In the genomic region with DNA sequence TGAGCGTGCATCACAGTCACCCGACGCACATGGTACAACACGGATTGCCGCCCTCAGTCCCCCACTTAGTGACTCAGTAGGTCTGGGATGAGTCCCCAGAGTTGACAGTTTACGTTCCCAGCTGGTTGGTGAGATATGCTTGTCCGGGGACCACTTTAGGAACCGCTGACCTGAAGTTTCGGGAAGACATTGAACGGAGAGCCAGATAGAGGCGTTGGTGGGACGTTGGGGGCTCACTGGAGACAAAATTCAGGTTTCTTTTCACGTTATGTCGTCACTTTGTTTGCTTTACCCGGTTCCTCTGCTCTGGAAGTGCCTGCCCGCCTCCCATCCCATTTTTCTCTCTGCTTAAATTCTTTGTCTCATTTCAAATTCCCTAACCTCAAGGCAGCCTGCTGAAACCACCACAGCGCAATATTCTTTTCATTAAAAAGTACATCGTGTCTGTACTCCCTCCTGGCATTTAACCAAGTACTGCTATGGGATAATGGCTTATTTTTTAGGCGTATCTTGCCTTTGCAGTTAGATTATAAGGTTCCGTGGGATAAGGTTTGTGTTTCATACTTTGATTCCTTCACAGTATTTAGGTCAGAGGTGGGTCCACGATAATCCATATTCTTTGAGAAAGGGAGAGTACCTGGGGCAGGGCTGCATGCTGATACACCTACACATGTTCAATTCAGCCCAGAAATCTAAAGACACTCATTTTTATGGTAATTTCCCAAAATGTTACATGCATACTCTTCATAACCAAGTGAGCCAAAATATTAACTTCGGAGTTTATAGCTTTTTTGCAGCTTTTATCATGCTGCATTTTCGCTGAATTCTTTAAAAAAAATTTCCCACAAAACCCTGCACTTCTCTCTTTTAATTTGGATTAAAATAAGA, we compare ENCODE assay signal across 8 cellular contexts. TPM values are rescaled to one million over a fixed set of nuclear protein-coding genes. Genes with fewer than 3 reads are reported as not detected.
DNase-seq lines count a peak whose midpoint lies in the region; TF ChIP-seq lines count a peak whose summit lies in the region.

No MANE protein-coding gene starts in this region.

- no peak for TF ChIP-seq CTCF in tibial artery (IDR thresholded peaks at IDR 0.05)

- peak overlapping the region; percentile 63 for H3K27ac ChIP-seq in layer of hippocampus (ENCODE audit: low read depth, low read length)
- H3K27ac ChIP-seq in tibial artery: peak overlapping the region; percentile 66 to 73

- peak overlapping the region; percentile 92 for H3K4me3 ChIP-seq in adipocyte (ENCODE audit: low read length)
- peak overlapping the region; percentile 70 to 90 for H3K4me3 ChIP-seq in tibial artery

- peaks cover 10% of the 10 kb centered on the region for H3K36me3 ChIP-seq in adipocyte (ENCODE audit: control insufficient read depth, insufficient read depth, low read length, severe bottlenecking)
- peaks cover 2 to 16% (median 7%) of the 10 kb centered on the region in 3 donors for H3K36me3 ChIP-seq in tibial artery

- intact Hi-C loops in tibial artery (cut with DNase I; ENCODE audit: low total_unique reads): loop anchor here (1.0 kb wide), 1 partner anchor 11 kb away; a partner anchor contains a TSS

- peak; percentile 15 for DNase-seq in stimulated activated CD8-positive, alpha-beta memory T cell treated with anti-CD3 and anti-CD28 coated beads, Interleukin-12 subunit alpha, Interleukin-12 subunit beta, amount 100 ng/mL, for 1 hour (ENCODE audit: low read depth)
- no peak for DNase-seq in stimulated activated CD8-positive, alpha-beta memory T cell treated with anti-CD3 and anti-CD28 coated beads, Interleukin-4, amount 100 ng/mL, for 48 hours
- DNase-seq in adipocyte (ENCODE audit: low read depth): peak; percentile 76
- no peak for DNase-seq in tibial artery
- no peak for DNase-seq in Kasumi-1 (lab: John Stamatoyannopoulos, UW)
- DNase-seq in cerebellum (ENCODE audit: low spot score): no peak
- no peak for DNase-seq in NCI-H2107 treated with DMSO at 0.1 percent for 48 hours (lab: John Stamatoyannopoulos, UW; ENCODE audit: unreplicated experiment)

- H3K4me1 ChIP-seq in adipocyte (ENCODE audit: control insufficient read depth, insufficient read depth, low read length) (peaks cover 41% of the 10 kb centered on the region), tibial artery (peaks cover 0 to 20% (median 13%) of the 10 kb centered on the region in 4 donors)

- H3K27me3 ChIP-seq in adipocyte (replicated peaks; ENCODE audit: control insufficient read depth, insufficient read depth, low read length) (no peaks in the 10 kb centered on the region), layer of hippocampus (ENCODE audit: control insufficient read depth, insufficient read depth, low read length) (no peaks in the 10 kb centered on the region), tibial artery (no peaks in the 10 kb centered on the region)

- peak overlapping the region; percentile 91 for H3K9ac ChIP-seq in adipocyte (ENCODE audit: low read length)

- H3K9me3 ChIP-seq in adipocyte (ENCODE audit: control insufficient read depth, low read length) (no peaks in the 10 kb centered on the region), tibial artery (no peaks in the 10 kb centered on the region)

RNA-seq across cellular contexts. Expression of a gene that starts 0.9 kb away (rescaled TPM):
- 15.3 TPM for total RNA-seq in cerebellum

RNA-seq across cellular contexts. Expression of a gene that starts 10.9 kb away (rescaled TPM):
- total RNA-seq in cerebellum: 379 TPM

Comparison
In these comparisons a context has a peak if more than half of its experiments do, and no peak if none do; other contexts are left out.
1. DNase-seq: peak in stimulated activated CD8-positive, alpha-beta memory T cell treated with anti-CD3 and anti-CD28 coated beads, Interleukin-12 subunit alpha, Interleukin-12 subunit beta, amount 100 ng/mL, for 1 hour (single experiment) and adipocyte (single experiment); none in stimulated activated CD8-positive, alpha-beta memory T cell treated with anti-CD3 and anti-CD28 coated beads, Interleukin-4, amount 100 ng/mL, for 48 hours (single experiment), tibial artery (0 of 2), Kasumi-1 (0 of 2), cerebellum (single experiment) and NCI-H2107 treated with DMSO at 0.1 percent for 48 hours (single experiment).